In the genomic region with DNA sequence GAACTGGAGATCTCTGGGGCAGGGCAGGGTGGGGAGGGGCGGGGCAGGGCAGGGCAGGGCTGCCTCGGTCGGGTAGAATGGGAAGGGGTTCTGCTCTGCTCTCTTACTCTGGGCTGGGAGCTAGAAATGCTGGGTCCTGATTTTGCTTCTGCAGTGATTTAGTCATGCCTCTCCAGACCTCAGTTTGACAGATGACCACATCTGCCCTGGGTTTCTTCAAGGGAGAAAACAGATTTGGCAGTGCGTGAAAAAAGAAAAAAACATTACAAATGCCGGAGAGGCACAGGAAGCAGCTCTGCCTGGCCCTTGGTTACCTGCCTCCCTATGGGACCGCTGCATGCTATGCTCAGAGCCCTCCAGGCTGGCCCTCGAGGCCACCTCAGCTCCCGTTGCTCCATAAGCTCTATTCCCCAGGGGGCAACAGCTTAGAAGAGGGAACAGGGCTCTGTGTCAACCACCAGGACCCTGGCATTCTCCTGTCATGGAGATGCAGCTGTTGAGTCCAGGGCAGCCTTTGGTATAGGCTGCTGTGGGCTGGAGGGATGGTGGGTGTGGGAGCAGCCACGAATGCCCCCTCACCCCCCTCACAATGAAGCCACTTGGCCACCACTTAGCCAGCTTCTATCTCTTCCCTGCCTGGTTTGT, we compare ENCODE assay signal across 30 cellular contexts. TPM values are rescaled to one million over a fixed set of nuclear protein-coding genes. Genes with fewer than 3 reads are reported as not detected.
DNase-seq lines count a peak whose midpoint lies in the region; ATAC-seq and TF ChIP-seq lines count a peak whose summit lies in the region.
"Had no signal": no experiment of that assay in that cellular context is flagged by ENCODE, and none has a peak within 500 bp of the region (broad histone marks: within the 10 kb centered on the region; RNA-seq: fewer than 3 reads in every experiment).

No MANE protein-coding gene starts in this region.

- peaks cover 37% of the 10 kb centered on the region for H3K36me3 Mint-ChIP-seq in neural progenitor cell
- H3K36me3 Mint-ChIP-seq: IgD-negative memory B cell had no signal

- 0 out of 22 replicates have a peak, but pooled peaks cover 0 to 5% (median 0%) of the 10 kb centered on the region in 11 experiments for H3K9me3 ChIP-seq in BLaER1 treated with 17β-estradiol and CSF1 and Interleukin-3, amounts not matched to agents 10 nM and 100 nM (replicated peaks in 1 of 11)
- H3K9me3 ChIP-seq in neural progenitor cell (ENCODE audit: low read depth) (no peaks in the 10 kb centered on the region), ascending aorta (no peaks in the 10 kb centered on the region)
- H3K9me3 ChIP-seq: left lung, Peyer's patch had no signal

- no peak overlapping the region for H3K4me3 Mint-ChIP-seq in neural progenitor cell
- H3K4me3 Mint-ChIP-seq: activated CD4-positive, alpha-beta memory T cell treated with anti-CD3 and anti-CD28 coated beads, Interleukin-2, amount 10 ng/mL, durations not matched to agents 7 days and 5 days; activated T-helper 1 cell treated with anti-CD3 and anti-CD28 coated beads, Interleukin-12 subunit alpha, Interleukin-12 subunit beta, Interleukin-2, Interleukin-4 antibody, amounts not matched to agents 30 ng/mL and 10 ng/mL and 1 ng/mL, durations not matched to agents 14 hours and 24 hours and 36 hours; GM23338; HFFc6; neural crest cell had no signal

- DNase-seq in LHCN-M2 (ENCODE audit: low read depth) = peak; percentile 67
- DNase-seq in NCI-H345 (lab: John Stamatoyannopoulos, UW) = peak; percentile 71
- DNase-seq in neural progenitor cell (ENCODE audit: low spot score) = no peak
- DNase-seq in NCI-H2081 (lab: John Stamatoyannopoulos, UW) = no peak
- no peak for DNase-seq in ascending aorta (ENCODE audit: low spot score in 2 of 2)
- DNase-seq: activated CD4-positive, alpha-beta memory T cell treated with anti-CD3 and anti-CD28 coated beads, Interleukin-2, amount 10 ng/mL, durations not matched to agents 7 days and 5 days; activated CD8-positive, alpha-beta memory T cell treated with anti-CD3 and anti-CD28 coated beads, Interleukin-2, amount 50 U/mL, for 4 hours; activated naive CD4-positive, alpha-beta T cell treated with Interleukin-2 at 50 U/mL for 16 hours; brain microvascular endothelial cell; C1 segment of cervical spinal cord; cerebellar nuclear complex; dermis blood vessel endothelial cell; HFFc6; left lung; mesendoderm; NCI-H1048; NCI-H526; Peyer's patch; stimulated activated CD4-positive, alpha-beta T cell treated with anti-CD3 and anti-CD28 coated beads, Interleukin-1b, Interleukin-23, amount 100 ng/mL, for 48 hours; stimulated activated naive CD8-positive, alpha-beta T cell treated with anti-CD3 and anti-CD28 coated beads, Interleukin-15, Interleukin-2, amounts not matched to agents 100 U/mL and 50 U/mL, for 24 hours; SW 1271 had no signal

- H3K27ac ChIP-seq in BLaER1 treated with 17β-estradiol and CSF1 and Interleukin-3, amounts not matched to agents 10 nM and 100 nM = peak overlapping the region in 1 of 11 experiments; percentile 40; a peak in 2 of 22 replicates
- H3K27ac ChIP-seq in neural progenitor cell = no peak overlapping the region
- no peak overlapping the region for H3K27ac ChIP-seq in ascending aorta
- H3K27ac ChIP-seq: brain microvascular endothelial cell, left lung, parathyroid adenoma, Peyer's patch had no signal

- peak overlapping the region in 1 of 10 experiments; percentile 1; a peak in 1 of 20 replicates for H3K4me3 ChIP-seq in BLaER1 treated with 17β-estradiol and CSF1 and Interleukin-3, amounts not matched to agents 10 nM and 100 nM
- no peak overlapping the region for H3K4me3 ChIP-seq in neural progenitor cell
- H3K4me3 ChIP-seq in ascending aorta = no peak overlapping the region
- H3K4me3 ChIP-seq: GM23338, left lung, Peyer's patch, smooth muscle cell had no signal

- H3K4me1 Mint-ChIP-seq in neural progenitor cell = peaks cover 3% of the 10 kb centered on the region
- H3K4me1 Mint-ChIP-seq: activated CD4-positive, alpha-beta memory T cell treated with anti-CD3 and anti-CD28 coated beads, Interleukin-2, amount 10 ng/mL, durations not matched to agents 7 days and 5 days; GM23338; IgD-negative memory B cell had no signal

- no peaks in the 10 kb centered on the region for H3K27me3 Mint-ChIP-seq in neural progenitor cell (ENCODE audit: insufficient read depth, low read depth)
- H3K27me3 Mint-ChIP-seq: activated CD4-positive, alpha-beta memory T cell treated with anti-CD3 and anti-CD28 coated beads, Interleukin-2, amount 10 ng/mL, durations not matched to agents 7 days and 5 days had no signal

- no peak overlapping the region for H2AFZ ChIP-seq in neural progenitor cell (replicated peaks)
- H2AFZ ChIP-seq: GM23338, parathyroid adenoma had no signal

- H3K27me3 ChIP-seq in BLaER1 treated with 17β-estradiol and CSF1 and Interleukin-3, amounts not matched to agents 10 nM and 100 nM = no peaks in the 10 kb centered on the region
- H3K27me3 ChIP-seq in neural progenitor cell (no peaks in the 10 kb centered on the region), ascending aorta (no peaks in the 10 kb centered on the region)
- H3K27me3 ChIP-seq: brain microvascular endothelial cell, left lung, Peyer's patch had no signal

- intact Hi-C loops in ascending aorta (cut with DNase I) = no loop called here

- peak overlapping the region; percentile 85 for H3K27ac Mint-ChIP-seq in neural progenitor cell
- H3K27ac Mint-ChIP-seq: activated CD4-positive, alpha-beta memory T cell treated with anti-CD3 and anti-CD28 coated beads, Interleukin-2, amount 10 ng/mL, durations not matched to agents 7 days and 5 days; activated T-helper 1 cell treated with anti-CD3 and anti-CD28 coated beads, Interleukin-12 subunit alpha, Interleukin-12 subunit beta, Interleukin-2, Interleukin-4 antibody, amounts not matched to agents 30 ng/mL and 10 ng/mL and 1 ng/mL, durations not matched to agents 14 hours and 24 hours and 36 hours; GM23338; HFFc6; IgD-negative memory B cell had no signal

- no peaks in the 10 kb centered on the region for H3K9me3 Mint-ChIP-seq in neural progenitor cell
- H3K9me3 Mint-ChIP-seq: activated CD4-positive, alpha-beta memory T cell treated with anti-CD3 and anti-CD28 coated beads, Interleukin-2, amount 10 ng/mL, durations not matched to agents 7 days and 5 days; activated T-helper 1 cell treated with anti-CD3 and anti-CD28 coated beads, Interleukin-12 subunit alpha, Interleukin-12 subunit beta, Interleukin-2, Interleukin-4 antibody, amounts not matched to agents 30 ng/mL and 10 ng/mL and 1 ng/mL, durations not matched to agents 14 hours and 24 hours and 36 hours; GM23338; HFFc6; neural crest cell had no signal

- peaks cover 0 to 83% (median 20%) of the 10 kb centered on the region in 11 experiments; a peak in 13 of 22 replicates for H3K36me3 ChIP-seq in BLaER1 treated with 17β-estradiol and CSF1 and Interleukin-3, amounts not matched to agents 10 nM and 100 nM
- H3K36me3 ChIP-seq in neural progenitor cell (no peaks in the 10 kb centered on the region), ascending aorta (peaks cover 20 to 63% of the 10 kb centered on the region in 2 donors)
- H3K36me3 ChIP-seq: Peyer's patch had no signal

- peaks cover 21 to 44% (median 40%) of the 10 kb centered on the region in 10 experiments for H3K4me1 ChIP-seq in BLaER1 treated with 17β-estradiol and CSF1 and Interleukin-3, amounts not matched to agents 10 nM and 100 nM
- H3K4me1 ChIP-seq in neural progenitor cell (no peaks in the 10 kb centered on the region), ascending aorta (no peaks in the 10 kb centered on the region)
- H3K4me1 ChIP-seq: left lung, parathyroid adenoma, Peyer's patch had no signal

- peak overlapping the region; percentile 10 to 92 (median 72); a peak in 20 of 22 replicates for H3K4me2 ChIP-seq in BLaER1 treated with 17β-estradiol and CSF1 and Interleukin-3, amounts not matched to agents 10 nM and 100 nM
- no peak overlapping the region for H3K4me2 ChIP-seq in neural progenitor cell
- H3K4me2 ChIP-seq: GM23338, smooth muscle cell had no signal

- no peak for ATAC-seq in HG02884 (IDR thresholded peaks at IDR 0.05; ENCODE audit: unreplicated experiment)
- ATAC-seq: esophagus mucosa; GM23338; left lung; stimulated activated naive CD8-positive, alpha-beta T cell treated with anti-CD3 and anti-CD28 coated beads, Interleukin-15, Interleukin-2, amounts not matched to agents 100 U/mL and 50 U/mL, for 24 hours had no signal

- no peaks in the 10 kb centered on the region for H3K79me2 ChIP-seq in neural progenitor cell (ENCODE audit: low read depth)
- H3K79me2 ChIP-seq: parathyroid adenoma had no signal

- peak overlapping the region in 2 of 11 experiments; percentile 5 to 37; a peak in 2 of 22 replicates for H3K9ac ChIP-seq in BLaER1 treated with 17β-estradiol and CSF1 and Interleukin-3, amounts not matched to agents 10 nM and 100 nM
- no peak overlapping the region for H3K9ac ChIP-seq in neural progenitor cell
- H3K9ac ChIP-seq: parathyroid adenoma had no signal

- peaks cover 0 to 42% (median 0%) of the 10 kb centered on the region in 11 experiments; a peak in 7 of 22 replicates for H4K20me1 ChIP-seq in BLaER1 treated with 17β-estradiol and CSF1 and Interleukin-3, amounts not matched to agents 10 nM and 100 nM
- no peaks in the 10 kb centered on the region for H4K20me1 ChIP-seq in neural progenitor cell (ENCODE audit: low read depth)

- TF ChIP-seq CTCF in neural progenitor cell (IDR thresholded peaks at IDR 0.05) (no peak), ascending aorta (IDR thresholded peaks at IDR 0.05) (no peak)

- H3F3A ChIP-seq in neural progenitor cell (ENCODE audit: low read depth) = no peaks in the 10 kb centered on the region

RNA-seq across cellular contexts. Expression of a gene that starts 53.2 kb away (rescaled TPM):
- total RNA-seq in LHCN-M2 (2014; rRNA removed) = 17.6 and 26.1 TPM in 2 replicates
- 12.1 TPM for polyA plus RNA-seq in LHCN-M2 (2012)
- 62.5 and 92.9 TPM in 2 replicates for total RNA-seq in neural progenitor cell (ENCODE audit: low replicate concordance)
- 6.8 TPM for total RNA-seq in ascending aorta

Comparison
In these comparisons a context has a peak if more than half of its experiments do, and no peak if none do; other contexts are left out.
1. DNase-seq: peak in LHCN-M2 (single experiment) and NCI-H345 (single experiment); none in neural progenitor cell (single experiment), NCI-H2081 (0 of 2) and ascending aorta (0 of 2).